In genomic region chr3:151859125-151859741, GRCh38 we compare ENCODE assay signal across 21 cellular contexts. TPM values are rescaled to one million over a fixed set of nuclear protein-coding genes. Genes with fewer than 3 reads are reported as not detected.
"Had no signal": no experiment of that assay in that cellular context is flagged by ENCODE, and none has a peak within 500 bp of the region (broad histone marks: within the 10 kb centered on the region; RNA-seq: fewer than 3 reads in every experiment).

No MANE protein-coding gene starts in this region.

- FAIRE-seq: endothelial cell of umbilical vein had no signal

- H3K27me3 ChIP-seq: body of pancreas, esophagus muscularis mucosa, left lung, neutrophil, tibial nerve, uterus had no signal

- H3K36me3 ChIP-seq: esophagus muscularis mucosa, left lung, neutrophil, tibial nerve, uterus had no signal

- H3K4me1 ChIP-seq: uterus had no signal

- ATAC-seq: activated T-helper 17 cell treated with anti-CD3 and anti-CD28 coated beads, Interleukin-2, amount 50 U/mL, for 72 hours; left lung; naive thymus-derived CD8-positive, alpha-beta T cell; stimulated activated naive CD8-positive, alpha-beta T cell treated with anti-CD3 and anti-CD28 coated beads, Interleukin-15, Interleukin-2, amounts not matched to agents 100 U/mL and 50 U/mL, for 24 hours; WTC11 had no signal

- H3K4me3 ChIP-seq: body of pancreas, esophagus muscularis mucosa, left lung, tibial nerve, uterus had no signal

- H3K9me3 ChIP-seq: body of pancreas, esophagus muscularis mucosa, left lung, neutrophil, tibial nerve, uterus had no signal

- DNase-seq: activated CD4-positive, alpha-beta memory T cell treated with anti-CD3 and anti-CD28 coated beads for 36 hours; activated CD4-positive, alpha-beta T cell treated with anti-CD3 and anti-CD28 coated beads for 4 hours; activated naive CD4-positive, alpha-beta T cell; activated naive CD8-positive, alpha-beta T cell treated with anti-CD3 and anti-CD28 coated beads for 36 hours; activated T-cell treated with anti-CD3 and anti-CD28 coated beads, Interleukin-2, amount 50 U/mL, for 1 hour; amygdala; body of pancreas; dermis blood vessel endothelial cell; effector memory CD4-positive, alpha-beta T cell; left lung; naive thymus-derived CD8-positive, alpha-beta T cell; stimulated activated naive CD8-positive, alpha-beta T cell treated with anti-CD3 and anti-CD28 coated beads, Interleukin-15, Interleukin-2, amounts not matched to agents 100 U/mL and 50 U/mL, for 24 hours; substantia nigra; uterus had no signal

- H3K27ac ChIP-seq: esophagus muscularis mucosa, left lung, neutrophil, tibial nerve, uterus had no signal

RNA-seq across cellular contexts. Expression of gene SUCNR1, which starts 14.2 kb away (rescaled TPM):
- total RNA-seq: activated CD4-positive, alpha-beta memory T cell treated with anti-CD3 and anti-CD28 coated beads for 36 hours; activated T-helper 17 cell treated with anti-CD3 and anti-CD28 coated beads, Interleukin-2, amount 50 U/mL, for 72 hours; dermis blood vessel endothelial cell; endothelial cell of umbilical vein; naive thymus-derived CD8-positive, alpha-beta T cell; WTC11 had no signal
- polyA plus RNA-seq: endothelial cell of umbilical vein; naive thymus-derived CD8-positive, alpha-beta T cell had no signal

RNA-seq across cellular contexts. Expression of gene AADAC, which starts 45.3 kb away (rescaled TPM):
- total RNA-seq: activated CD4-positive, alpha-beta memory T cell treated with anti-CD3 and anti-CD28 coated beads for 36 hours; activated naive CD8-positive, alpha-beta T cell treated with anti-CD3 and anti-CD28 coated beads for 36 hours; activated T-helper 17 cell treated with anti-CD3 and anti-CD28 coated beads, Interleukin-2, amount 50 U/mL, for 72 hours; cardiac septum; dermis blood vessel endothelial cell; esophagus muscularis mucosa; naive thymus-derived CD8-positive, alpha-beta T cell; tibial nerve had no signal
- polyA plus RNA-seq: naive thymus-derived CD8-positive, alpha-beta T cell had no signal
